ENCODE assay signal across 33 cellular contexts in the genomic region with DNA sequence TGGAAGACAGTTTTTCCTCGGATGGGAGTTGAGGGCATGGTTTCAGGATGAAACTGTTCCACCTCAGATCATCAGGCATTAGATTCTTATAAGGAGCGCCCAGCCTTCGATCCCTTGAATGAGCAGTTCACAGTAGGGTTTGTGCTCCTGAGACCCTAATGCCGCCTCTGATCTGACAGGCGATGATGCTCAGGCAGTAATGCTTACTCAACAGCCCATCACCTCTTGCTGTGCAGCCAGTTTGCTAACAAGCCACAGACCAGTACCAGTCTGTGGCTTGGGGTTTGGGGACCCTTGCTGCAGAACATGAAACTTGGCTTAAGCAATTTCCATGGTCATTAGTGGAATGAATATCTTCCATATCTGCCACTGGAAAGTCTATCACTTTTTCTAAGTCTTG.
"Had no signal": no experiment of that assay in that cellular context is flagged by ENCODE, and none has a peak within 500 bp of the region (broad histone marks: within the 10 kb centered on the region; RNA-seq: fewer than 3 reads in every experiment).

No MANE protein-coding gene starts in this region.

- FAIRE-seq: colon had no signal

- H3K27me3 ChIP-seq: adrenal gland, body of pancreas, esophagus muscularis mucosa, foreskin keratinocyte, gastrocnemius medialis, heart left ventricle had no signal

- H3K4me3 Mint-ChIP-seq: activated B cell treated with CpG ODN at 0.5 μM for 24 hours; activated CD8-positive, alpha-beta T cell treated with anti-CD3 and anti-CD28 coated beads for 36 hours; activated naive CD8-positive, alpha-beta T cell; activated T-cell treated with anti-CD3 and anti-CD28 coated beads, Interleukin-2, amount 50 U/mL, for 4 hours; activated T-helper 17 cell treated with anti-CD3 and anti-CD28 coated beads, Interleukin-2, amount 50 U/mL, for 72 hours; effector memory CD8-positive, alpha-beta T cell; T-helper 2 cell treated with Interferon-gamma antibody and Interleukin-4, amounts not matched to agents 5 μg/mL and 100 μg/mL, for 36 hours had no signal

- ATAC-seq: activated CD4-positive, CD25-positive, alpha-beta regulatory T cell treated with anti-CD3 and anti-CD28 coated beads, Interleukin-2, amount 50 U/mL, for 24 hours; activated CD8-positive, alpha-beta T cell treated with anti-CD3 and anti-CD28 coated beads for 36 hours; activated T-cell treated with anti-CD3 and anti-CD28 coated beads, Interleukin-2, amount 50 U/mL, for 4 hours; activated T-helper 17 cell treated with anti-CD3 and anti-CD28 coated beads, Interleukin-2, amount 50 U/mL, for 72 hours; body of pancreas; effector memory CD8-positive, alpha-beta T cell; foreskin keratinocyte; gastrocnemius medialis; heart left ventricle had no signal

- H3K9me3 Mint-ChIP-seq: activated B cell treated with CpG ODN at 0.5 μM for 24 hours; activated CD8-positive, alpha-beta T cell treated with anti-CD3 and anti-CD28 coated beads for 36 hours; activated T-cell treated with anti-CD3 and anti-CD28 coated beads, Interleukin-2, amount 50 U/mL, for 4 hours; activated T-helper 17 cell treated with anti-CD3 and anti-CD28 coated beads, Interleukin-2, amount 50 U/mL, for 72 hours; effector memory CD8-positive, alpha-beta T cell; T-helper 2 cell treated with Interferon-gamma antibody and Interleukin-4, amounts not matched to agents 5 μg/mL and 100 μg/mL, for 36 hours had no signal

- H3K9me3 ChIP-seq: adrenal gland, body of pancreas, esophagus muscularis mucosa, gastrocnemius medialis, heart left ventricle had no signal

- DNase-seq: activated B cell treated with CpG ODN at 0.5 μM for 24 hours; activated CD4-positive, alpha-beta T cell treated with anti-CD3 and anti-CD28 coated beads for 48 hours; activated CD4-positive, alpha-beta T cell treated with anti-CD3 and anti-CD28 coated beads, Interleukin-2, amount 50 U/mL, for 1 hour; activated CD4-positive, alpha-beta T cell treated with anti-CD3 and anti-CD28 coated beads, Interleukin-2, amount 50 U/mL, for 48 hours; activated CD8-positive, alpha-beta memory T cell treated with anti-CD3 and anti-CD28 coated beads for 24 hours; activated CD8-positive, alpha-beta T cell treated with anti-CD3 and anti-CD28 coated beads for 36 hours; activated effector memory CD4-positive, alpha-beta T cell treated with Interleukin-2 at 50 U/mL for 16 hours; activated gamma-delta T cell treated with Interleukin-2 at 50 U/mL for 16 hours; activated naive CD4-positive, alpha-beta T cell treated with anti-CD3 and anti-CD28 coated beads, Interleukin-2, amount 50 U/mL, for 16 hours; activated naive CD4-positive, alpha-beta T cell treated with Interleukin-2 at 50 U/mL for 16 hours; activated T-cell treated with anti-CD3 and anti-CD28 coated beads, Interleukin-2, amount 50 U/mL, for 4 hours; adrenal gland; amygdala; aorta; body of pancreas; caudate nucleus; cortex of kidney; dermis blood vessel endothelial cell; effector CD4-positive, alpha-beta T cell; effector memory CD8-positive, alpha-beta T cell; erythroblast; foreskin keratinocyte; gastrocnemius medialis; glutamatergic neuron; heart left ventricle; T1000; WERI-Rb-1 had no signal

- H3K4me1 ChIP-seq: adrenal gland, body of pancreas, esophagus muscularis mucosa, foreskin keratinocyte, gastrocnemius medialis, heart left ventricle had no signal

- H3K27ac Mint-ChIP-seq: activated B cell treated with CpG ODN at 0.5 μM for 24 hours; activated CD8-positive, alpha-beta T cell treated with anti-CD3 and anti-CD28 coated beads for 36 hours; activated T-helper 17 cell treated with anti-CD3 and anti-CD28 coated beads, Interleukin-2, amount 50 U/mL, for 72 hours; effector memory CD8-positive, alpha-beta T cell; T-helper 2 cell treated with Interferon-gamma antibody and Interleukin-4, amounts not matched to agents 5 μg/mL and 100 μg/mL, for 36 hours had no signal

- H3K27me3 Mint-ChIP-seq: activated B cell treated with CpG ODN at 0.5 μM for 24 hours; activated CD8-positive, alpha-beta T cell treated with anti-CD3 and anti-CD28 coated beads for 36 hours; activated naive CD8-positive, alpha-beta T cell; activated T-helper 17 cell treated with anti-CD3 and anti-CD28 coated beads, Interleukin-2, amount 50 U/mL, for 72 hours; effector memory CD8-positive, alpha-beta T cell had no signal

- H3K27ac ChIP-seq: adrenal gland, body of pancreas, esophagus muscularis mucosa, foreskin keratinocyte, gastrocnemius medialis, heart left ventricle, WERI-Rb-1 had no signal

- H3K36me3 ChIP-seq: adrenal gland, gastrocnemius medialis, WERI-Rb-1 had no signal

- H3K4me3 ChIP-seq: adrenal gland, body of pancreas, esophagus muscularis mucosa, gastrocnemius medialis, heart left ventricle had no signal
